7 cellular contexts compared by ENCODE assay signal in genomic region chr2:197813093-197813787, GRCh38. TPM values are rescaled to one million over a fixed set of nuclear protein-coding genes. Genes with fewer than 3 reads are reported as not detected.
DNase-seq lines count a peak whose midpoint lies in the region; ATAC-seq and TF ChIP-seq lines count a peak whose summit lies in the region.

No MANE protein-coding gene starts in this region.

- ATAC-seq in HG02884 (IDR thresholded peaks at IDR 0.05; ENCODE audit: unreplicated experiment), result peak; percentile 72
- ATAC-seq in left ventricle myocardium superior, result peak; percentile 18

- intact Hi-C loops in left ventricle myocardium superior (cut with micrococcal nuclease), result no loop called here

- DNase-seq in GM10266 (ENCODE audit: extremely low spot score), result no peak
- DNase-seq in SKM-1 (lab: John Stamatoyannopoulos, UW; ENCODE audit: unreplicated experiment), result peak; percentile 25
- no peak for DNase-seq in left ventricle myocardium superior
- no peak for DNase-seq in stimulated activated naive CD4-positive, alpha-beta T cell treated with Interleukin-2 at 50 U/mL for 16 hours (lab: John Stamatoyannopoulos, UW)
- no peak for DNase-seq in NCI-H2107 treated with DMSO at 0.1 percent for 48 hours (lab: John Stamatoyannopoulos, UW; ENCODE audit: unreplicated experiment)
- DNase-seq in GDM1 (lab: John Stamatoyannopoulos, UW), result no peak

- TF ChIP-seq CTCF in GM10266 (IDR thresholded peaks at IDR 0.05; ENCODE audit: control insufficient read depth, insufficient read depth, low read depth, missing control alignments), result peak; percentile 60

RNA-seq across cellular contexts. Expression of gene PLCL1, which starts 8.8 kb away (rescaled TPM):
- total RNA-seq in left ventricle myocardium superior, result 100 TPM

RNA-seq across cellular contexts. Expression of gene BOLL, which starts 28.1 kb away (rescaled TPM):
- not detected for total RNA-seq in left ventricle myocardium superior
